In the genomic region with DNA sequence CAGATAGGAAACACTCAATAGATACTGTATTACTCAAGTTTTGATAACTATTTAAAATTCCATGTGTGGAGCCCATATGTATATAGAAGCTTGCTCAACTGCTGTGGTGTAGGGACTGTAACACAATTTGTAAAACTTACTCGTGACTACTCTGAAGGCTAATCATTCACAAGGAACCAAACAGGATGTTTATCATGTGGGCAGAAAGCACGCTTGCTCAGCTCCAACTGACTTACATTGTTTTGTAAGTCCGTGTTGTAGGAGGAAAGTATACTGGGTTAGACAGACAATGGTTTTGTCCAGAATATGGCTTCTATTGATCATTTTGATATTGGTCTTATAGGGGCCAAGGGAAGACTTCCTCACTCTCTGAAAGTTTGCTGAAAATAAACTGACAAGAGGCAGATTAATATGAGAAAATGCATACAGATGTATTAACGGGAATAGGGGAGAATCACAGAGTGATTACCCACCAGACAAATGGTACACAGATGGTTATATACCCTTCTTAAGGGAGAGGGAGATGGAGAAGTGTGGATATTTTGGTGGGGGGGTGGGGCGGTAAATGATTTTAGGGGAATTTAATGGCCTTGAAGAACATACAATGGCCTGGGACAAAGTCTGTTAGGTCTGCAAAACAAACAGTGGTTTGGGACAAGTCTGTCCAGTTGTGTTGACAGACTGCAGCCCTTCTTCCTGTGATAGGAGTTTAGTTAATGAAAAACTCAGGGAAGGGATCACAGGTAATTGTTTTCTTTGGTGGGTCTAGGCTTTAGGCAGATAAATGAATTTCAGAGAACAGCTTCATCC, we compare ENCODE assay signal across 1 cellular context.
TF ChIP-seq lines count a peak whose summit lies in the region.

No MANE protein-coding gene starts in this region.

TF ChIP-seq in HepG2, 621 proteins besides CTCF, POLR2A, EP300 and RAD21 (continued from another document and continues in another):
- TF ChIP-seq MEIS1 (CRISPR knock-in tag; IDR thresholded peaks at IDR 0.05; ENCODE audit: borderline replicate concordance) = peak; percentile 82; the same call in 1 of the 2 replicates
- TF ChIP-seq ZNF713 (CRISPR knock-in tag; IDR thresholded peaks at IDR 0.05) = no peak
- TF ChIP-seq, protein P1, sequence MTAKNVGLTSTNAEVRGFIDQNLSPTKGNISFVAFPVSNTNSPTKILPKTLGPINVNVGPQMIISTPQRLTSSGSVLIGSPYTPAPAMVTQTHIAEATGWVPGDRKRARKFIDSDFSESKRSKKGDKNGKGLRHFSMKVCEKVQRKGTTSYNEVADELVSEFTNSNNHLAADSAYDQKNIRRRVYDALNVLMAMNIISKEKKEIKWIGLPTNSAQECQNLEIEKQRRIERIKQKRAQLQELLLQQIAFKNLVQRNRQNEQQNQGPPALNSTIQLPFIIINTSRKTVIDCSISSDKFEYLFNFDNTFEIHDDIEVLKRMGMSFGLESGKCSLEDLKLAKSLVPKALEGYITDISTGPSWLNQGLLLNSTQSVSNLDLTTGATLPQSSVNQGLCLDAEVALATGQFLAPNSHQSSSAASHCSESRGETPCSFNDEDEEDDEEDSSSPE (CRISPR knock-in tag; IDR thresholded peaks at IDR 0.05) = peak; percentile 16; the same call in 1 of the 2 replicates
- no peak for TF ChIP-seq ZNF326 (CRISPR knock-in tag; IDR thresholded peaks at IDR 0.05; ENCODE audit: borderline replicate concordance)
- TF ChIP-seq SP140L (CRISPR knock-in tag; IDR thresholded peaks at IDR 0.05; ENCODE audit: borderline replicate concordance) = 0 out of 2 replicates have a peak, but pooled peaks have one; percentile 87
- TF ChIP-seq NR2F2 (IDR thresholded peaks at IDR 0.05; ENCODE audit: borderline replicate concordance, low read depth) = peak; percentile 65; the same call in 1 of the 2 replicates
- no peak for TF ChIP-seq SP1 (IDR thresholded peaks at IDR 0.05)
- TF ChIP-seq SP1 (CRISPR knock-in tag; IDR thresholded peaks at IDR 0.05) = 0 out of 2 replicates have a peak, but pooled peaks have one; percentile 39
- no peak for TF ChIP-seq KMT2B (CRISPR knock-in tag; IDR thresholded peaks at IDR 0.05)
- TF ChIP-seq, protein P2, sequence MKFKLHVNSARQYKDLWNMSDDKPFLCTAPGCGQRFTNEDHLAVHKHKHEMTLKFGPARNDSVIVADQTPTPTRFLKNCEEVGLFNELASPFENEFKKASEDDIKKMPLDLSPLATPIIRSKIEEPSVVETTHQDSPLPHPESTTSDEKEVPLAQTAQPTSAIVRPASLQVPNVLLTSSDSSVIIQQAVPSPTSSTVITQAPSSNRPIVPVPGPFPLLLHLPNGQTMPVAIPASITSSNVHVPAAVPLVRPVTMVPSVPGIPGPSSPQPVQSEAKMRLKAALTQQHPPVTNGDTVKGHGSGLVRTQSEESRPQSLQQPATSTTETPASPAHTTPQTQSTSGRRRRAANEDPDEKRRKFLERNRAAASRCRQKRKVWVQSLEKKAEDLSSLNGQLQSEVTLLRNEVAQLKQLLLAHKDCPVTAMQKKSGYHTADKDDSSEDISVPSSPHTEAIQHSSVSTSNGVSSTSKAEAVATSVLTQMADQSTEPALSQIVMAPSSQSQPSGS (CRISPR knock-in tag; IDR thresholded peaks at IDR 0.05) = peak; percentile 71; the same call in 1 of the 2 replicates
- no peak for TF ChIP-seq U2AF2 (IDR thresholded peaks at IDR 0.05; ENCODE audit: low read depth, low read length)
- TF ChIP-seq ZBTB7A (CRISPR knock-in tag; IDR thresholded peaks at IDR 0.05) = peak; percentile 41; the same call in 1 of the 2 replicates
- peak; percentile 95 for TF ChIP-seq PITX1 (CRISPR knock-in tag; IDR thresholded peaks at IDR 0.05)
- TF ChIP-seq ZNF558 (CRISPR knock-in tag; IDR thresholded peaks at IDR 0.05; ENCODE audit: borderline replicate concordance) = peak; percentile 45; the same call in 1 of the 2 replicates
- peak; percentile 92 for TF ChIP-seq HDAC2 (CRISPR knock-in tag; IDR thresholded peaks at IDR 0.05)
- TF ChIP-seq, protein P3, sequence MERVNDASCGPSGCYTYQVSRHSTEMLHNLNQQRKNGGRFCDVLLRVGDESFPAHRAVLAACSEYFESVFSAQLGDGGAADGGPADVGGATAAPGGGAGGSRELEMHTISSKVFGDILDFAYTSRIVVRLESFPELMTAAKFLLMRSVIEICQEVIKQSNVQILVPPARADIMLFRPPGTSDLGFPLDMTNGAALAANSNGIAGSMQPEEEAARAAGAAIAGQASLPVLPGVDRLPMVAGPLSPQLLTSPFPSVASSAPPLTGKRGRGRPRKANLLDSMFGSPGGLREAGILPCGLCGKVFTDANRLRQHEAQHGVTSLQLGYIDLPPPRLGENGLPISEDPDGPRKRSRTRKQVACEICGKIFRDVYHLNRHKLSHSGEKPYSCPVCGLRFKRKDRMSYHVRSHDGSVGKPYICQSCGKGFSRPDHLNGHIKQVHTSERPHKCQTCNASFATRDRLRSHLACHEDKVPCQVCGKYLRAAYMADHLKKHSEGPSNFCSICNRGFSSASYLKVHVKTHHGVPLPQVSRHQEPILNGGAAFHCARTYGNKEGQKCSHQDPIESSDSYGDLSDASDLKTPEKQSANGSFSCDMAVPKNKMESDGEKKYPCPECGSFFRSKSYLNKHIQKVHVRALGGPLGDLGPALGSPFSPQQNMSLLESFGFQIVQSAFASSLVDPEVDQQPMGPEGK (CRISPR knock-in tag; IDR thresholded peaks at IDR 0.05) = peak; percentile 93
- TF ChIP-seq ZNF232 (CRISPR knock-in tag; IDR thresholded peaks at IDR 0.05; ENCODE audit: borderline replicate concordance) = no peak
- no peak for TF ChIP-seq CBX5 (CRISPR knock-in tag; IDR thresholded peaks at IDR 0.05; ENCODE audit: borderline replicate concordance)
- TF ChIP-seq, protein P4, sequence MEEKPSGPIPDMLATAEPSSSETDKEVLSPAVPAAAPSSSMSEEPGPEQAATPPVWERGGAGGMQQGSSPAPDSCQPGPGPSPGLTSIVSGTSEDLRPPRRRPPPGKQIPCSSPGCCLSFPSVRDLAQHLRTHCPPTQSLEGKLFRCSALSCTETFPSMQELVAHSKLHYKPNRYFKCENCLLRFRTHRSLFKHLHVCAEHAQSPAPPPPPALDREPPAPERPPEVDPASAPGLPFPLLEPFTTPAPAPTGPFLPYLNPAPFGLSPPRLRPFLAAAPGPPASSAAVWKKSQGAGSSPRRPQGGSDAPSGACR (CRISPR knock-in tag; IDR thresholded peaks at IDR 0.05) = peak; percentile 24; the same call in 1 of the 2 replicates
- peak; percentile 85 for TF ChIP-seq RXRB (CRISPR knock-in tag; IDR thresholded peaks at IDR 0.05; ENCODE audit: borderline replicate concordance)
- peak; percentile 61; the same call in 1 of the 2 replicates for TF ChIP-seq TOE1 (CRISPR knock-in tag; IDR thresholded peaks at IDR 0.05)
- TF ChIP-seq ZBTB21 (CRISPR knock-in tag; IDR thresholded peaks at IDR 0.05) = 0 out of 2 replicates have a peak, but pooled peaks have one; percentile 54
- TF ChIP-seq, protein P5, sequence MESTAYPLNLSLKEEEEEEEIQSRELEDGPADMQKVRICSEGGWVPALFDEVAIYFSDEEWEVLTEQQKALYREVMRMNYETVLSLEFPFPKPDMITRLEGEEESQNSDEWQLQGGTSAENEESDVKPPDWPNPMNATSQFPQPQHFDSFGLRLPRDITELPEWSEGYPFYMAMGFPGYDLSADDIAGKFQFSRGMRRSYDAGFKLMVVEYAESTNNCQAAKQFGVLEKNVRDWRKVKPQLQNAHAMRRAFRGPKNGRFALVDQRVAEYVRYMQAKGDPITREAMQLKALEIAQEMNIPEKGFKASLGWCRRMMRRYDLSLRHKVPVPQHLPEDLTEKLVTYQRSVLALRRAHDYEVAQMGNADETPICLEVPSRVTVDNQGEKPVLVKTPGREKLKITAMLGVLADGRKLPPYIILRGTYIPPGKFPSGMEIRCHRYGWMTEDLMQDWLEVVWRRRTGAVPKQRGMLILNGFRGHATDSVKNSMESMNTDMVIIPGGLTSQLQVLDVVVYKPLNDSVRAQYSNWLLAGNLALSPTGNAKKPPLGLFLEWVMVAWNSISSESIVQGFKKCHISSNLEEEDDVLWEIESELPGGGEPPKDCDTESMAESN (CRISPR knock-in tag; conservative IDR thresholded peaks at IDR 0.05) = 0 out of 2 replicates have a peak, but pooled peaks have one; percentile 48
- TF ChIP-seq, protein P6, sequence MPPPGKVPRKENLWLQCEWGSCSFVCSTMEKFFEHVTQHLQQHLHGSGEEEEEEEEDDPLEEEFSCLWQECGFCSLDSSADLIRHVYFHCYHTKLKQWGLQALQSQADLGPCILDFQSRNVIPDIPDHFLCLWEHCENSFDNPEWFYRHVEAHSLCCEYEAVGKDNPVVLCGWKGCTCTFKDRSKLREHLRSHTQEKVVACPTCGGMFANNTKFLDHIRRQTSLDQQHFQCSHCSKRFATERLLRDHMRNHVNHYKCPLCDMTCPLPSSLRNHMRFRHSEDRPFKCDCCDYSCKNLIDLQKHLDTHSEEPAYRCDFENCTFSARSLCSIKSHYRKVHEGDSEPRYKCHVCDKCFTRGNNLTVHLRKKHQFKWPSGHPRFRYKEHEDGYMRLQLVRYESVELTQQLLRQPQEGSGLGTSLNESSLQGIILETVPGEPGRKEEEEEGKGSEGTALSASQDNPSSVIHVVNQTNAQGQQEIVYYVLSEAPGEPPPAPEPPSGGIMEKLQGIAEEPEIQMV (CRISPR knock-in tag; IDR thresholded peaks at IDR 0.05; ENCODE audit: low read depth) = peak; percentile 82; the same call in 1 of the 2 replicates
- TF ChIP-seq, protein P7, sequence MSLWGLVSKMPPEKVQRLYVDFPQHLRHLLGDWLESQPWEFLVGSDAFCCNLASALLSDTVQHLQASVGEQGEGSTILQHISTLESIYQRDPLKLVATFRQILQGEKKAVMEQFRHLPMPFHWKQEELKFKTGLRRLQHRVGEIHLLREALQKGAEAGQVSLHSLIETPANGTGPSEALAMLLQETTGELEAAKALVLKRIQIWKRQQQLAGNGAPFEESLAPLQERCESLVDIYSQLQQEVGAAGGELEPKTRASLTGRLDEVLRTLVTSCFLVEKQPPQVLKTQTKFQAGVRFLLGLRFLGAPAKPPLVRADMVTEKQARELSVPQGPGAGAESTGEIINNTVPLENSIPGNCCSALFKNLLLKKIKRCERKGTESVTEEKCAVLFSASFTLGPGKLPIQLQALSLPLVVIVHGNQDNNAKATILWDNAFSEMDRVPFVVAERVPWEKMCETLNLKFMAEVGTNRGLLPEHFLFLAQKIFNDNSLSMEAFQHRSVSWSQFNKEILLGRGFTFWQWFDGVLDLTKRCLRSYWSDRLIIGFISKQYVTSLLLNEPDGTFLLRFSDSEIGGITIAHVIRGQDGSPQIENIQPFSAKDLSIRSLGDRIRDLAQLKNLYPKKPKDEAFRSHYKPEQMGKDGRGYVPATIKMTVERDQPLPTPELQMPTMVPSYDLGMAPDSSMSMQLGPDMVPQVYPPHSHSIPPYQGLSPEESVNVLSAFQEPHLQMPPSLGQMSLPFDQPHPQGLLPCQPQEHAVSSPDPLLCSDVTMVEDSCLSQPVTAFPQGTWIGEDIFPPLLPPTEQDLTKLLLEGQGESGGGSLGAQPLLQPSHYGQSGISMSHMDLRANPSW (CRISPR knock-in tag; IDR thresholded peaks at IDR 0.05; ENCODE audit: borderline replicate concordance) = peak; percentile 53; the same call in 1 of the 2 replicates
- peak; percentile 29; the same call in 1 of the 2 replicates for TF ChIP-seq ARNT2 (CRISPR knock-in tag; IDR thresholded peaks at IDR 0.05; ENCODE audit: low read depth)
- no peak for TF ChIP-seq ZNF567 (CRISPR knock-in tag; IDR thresholded peaks at IDR 0.05; ENCODE audit: borderline replicate concordance)
- peak; percentile 75 for TF ChIP-seq POGZ (CRISPR knock-in tag; IDR thresholded peaks at IDR 0.05)
- peak; percentile 74; the same call in 1 of the 2 replicates for TF ChIP-seq ZNF644 (CRISPR knock-in tag; IDR thresholded peaks at IDR 0.05; ENCODE audit: low read depth)
- TF ChIP-seq SMAD3 (CRISPR knock-in tag; IDR thresholded peaks at IDR 0.05) = peak; percentile 84
- peak; percentile 82 for TF ChIP-seq FOXK2 (IDR thresholded peaks at IDR 0.05)
- peak; percentile 28; the same call in 1 of the 2 replicates for TF ChIP-seq ZNF431 (CRISPR knock-in tag; IDR thresholded peaks at IDR 0.05; ENCODE audit: borderline replicate concordance, low read depth)
- TF ChIP-seq BHLHE40 (IDR thresholded peaks at IDR 0.05; ENCODE audit: low read length) = peak; percentile 82
- peak; percentile 51; the same call in 1 of the 2 replicates for TF ChIP-seq HOXA3 (CRISPR knock-in tag; IDR thresholded peaks at IDR 0.05)
- TF ChIP-seq TBL1XR1 (IDR thresholded peaks at IDR 0.05; ENCODE audit: borderline replicate concordance, low read length, partially characterized antibody) = peak; percentile 54
- TF ChIP-seq, protein P8, sequence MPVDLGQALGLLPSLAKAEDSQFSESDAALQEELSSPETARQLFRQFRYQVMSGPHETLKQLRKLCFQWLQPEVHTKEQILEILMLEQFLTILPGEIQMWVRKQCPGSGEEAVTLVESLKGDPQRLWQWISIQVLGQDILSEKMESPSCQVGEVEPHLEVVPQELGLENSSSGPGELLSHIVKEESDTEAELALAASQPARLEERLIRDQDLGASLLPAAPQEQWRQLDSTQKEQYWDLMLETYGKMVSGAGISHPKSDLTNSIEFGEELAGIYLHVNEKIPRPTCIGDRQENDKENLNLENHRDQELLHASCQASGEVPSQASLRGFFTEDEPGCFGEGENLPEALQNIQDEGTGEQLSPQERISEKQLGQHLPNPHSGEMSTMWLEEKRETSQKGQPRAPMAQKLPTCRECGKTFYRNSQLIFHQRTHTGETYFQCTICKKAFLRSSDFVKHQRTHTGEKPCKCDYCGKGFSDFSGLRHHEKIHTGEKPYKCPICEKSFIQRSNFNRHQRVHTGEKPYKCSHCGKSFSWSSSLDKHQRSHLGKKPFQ (CRISPR knock-in tag; IDR thresholded peaks at IDR 0.05; ENCODE audit: insufficient replicate concordance) = peak; percentile 67
- TF ChIP-seq ZNF317 (CRISPR knock-in tag; IDR thresholded peaks at IDR 0.05) = peak; percentile 18; the same call in 1 of the 2 replicates
- TF ChIP-seq PPARG (CRISPR knock-in tag; conservative IDR thresholded peaks at IDR 0.05) = peak; percentile 68; the same call in 1 of the 2 replicates
- peak; percentile 48 for TF ChIP-seq KAT8 (CRISPR knock-in tag; IDR thresholded peaks at IDR 0.05)
- TF ChIP-seq ELF3 (CRISPR knock-in tag; IDR thresholded peaks at IDR 0.05) = peak; percentile 86
- peak; percentile 66; the same call in 1 of the 2 replicates for TF ChIP-seq ZNF543 (CRISPR knock-in tag; IDR thresholded peaks at IDR 0.05)
